In the genomic region with DNA sequence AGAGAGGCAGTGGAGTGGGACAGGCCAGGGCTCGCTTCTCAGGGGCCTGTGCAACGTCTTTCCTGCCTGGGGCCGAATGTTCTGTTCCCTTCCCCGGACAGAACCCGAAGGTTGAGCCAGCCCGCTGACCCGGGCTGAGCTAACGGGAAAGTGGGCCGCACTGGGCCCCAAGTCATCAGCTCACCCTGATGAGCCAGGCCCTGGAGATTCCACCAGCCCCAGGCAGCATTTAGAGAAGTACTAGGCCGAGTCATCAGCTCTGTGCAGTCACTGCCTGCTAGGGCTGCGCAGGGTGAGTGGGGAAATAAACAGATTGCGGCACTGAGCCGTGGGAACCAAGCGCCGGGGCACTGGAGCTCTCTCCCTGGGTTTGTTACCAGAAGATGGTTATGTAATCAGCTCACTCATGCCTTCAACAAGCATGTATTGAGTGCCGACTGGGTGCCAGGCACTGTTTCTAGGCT, we compare ENCODE assay signal across 11 cellular contexts. TPM values are rescaled to one million over a fixed set of nuclear protein-coding genes. Genes with fewer than 3 reads are reported as not detected.
DNase-seq lines count a peak whose midpoint lies in the region; ATAC-seq and TF ChIP-seq lines count a peak whose summit lies in the region.
"Had no signal": no experiment of that assay in that cellular context is flagged by ENCODE, and none has a peak within 500 bp of the region (broad histone marks: within the 10 kb centered on the region; RNA-seq: fewer than 3 reads in every experiment).

No MANE protein-coding gene starts in this region.

- no peaks in the 10 kb centered on the region for H3K9me2 ChIP-seq in PC-9 (ENCODE audit: insufficient read depth)

- no peak for TF ChIP-seq EP300 in esophagus muscularis mucosa (IDR thresholded peaks at IDR 0.05)

- DNase-seq in AG08395 (ENCODE audit: low spot score) (peak; percentile 72), PC-9 (peak in 1 of 2 experiments; percentile 79), esophagus muscularis mucosa (ENCODE audit: extremely low spot score) (no peak), iPS-NIHi11 (ENCODE audit: low spot score) (no peak), NCI-H82 (lab: John Stamatoyannopoulos, UW) (no peak)
- DNase-seq: activated T-cell treated with anti-CD3 and anti-CD28 coated beads, Interleukin-2, amount 50 U/mL, for 4 hours; CD4-positive, alpha-beta T cell; NCI-H69 had no signal

- no peaks in the 10 kb centered on the region for H3K27me3 ChIP-seq in PC-9 (ENCODE audit: insufficient read depth, low read depth)
- no peaks in the 10 kb centered on the region for H3K27me3 ChIP-seq in esophagus muscularis mucosa
- no peaks in the 10 kb centered on the region for H3K27me3 ChIP-seq in muscle layer of colon (ENCODE audit: control insufficient read depth in 1 of 2, insufficient read depth in 2 of 2, low read length in 2 of 2)

- H3K4me1 ChIP-seq in PC-9 (replicated peaks; ENCODE audit: insufficient read depth) = peaks cover 57% of the 10 kb centered on the region
- peaks cover 6 to 47% (median 37%) of the 10 kb centered on the region in 4 donors for H3K4me1 ChIP-seq in esophagus muscularis mucosa
- peaks cover 20% of the 10 kb centered on the region for H3K4me1 ChIP-seq in muscle layer of colon (ENCODE audit: insufficient read depth, low read length)

- H3K4me3 ChIP-seq in PC-9 (no peak overlapping the region), esophagus muscularis mucosa (no peak overlapping the region), muscle layer of colon (ENCODE audit: low read depth in 1 of 2, low read length in 2 of 2) (no peak overlapping the region)

- H3K9ac ChIP-seq in muscle layer of colon (ENCODE audit: low read length) = no peak overlapping the region

- H3F3A ChIP-seq in PC-9 (ENCODE audit: insufficient read depth, low read depth) = peaks cover 47% of the 10 kb centered on the region

- 80% methylated on average over 10 of the region's 16 CpGs for WGBS in esophagus muscularis mucosa

- no peak overlapping the region for H2AFZ ChIP-seq in PC-9

- H3K4me2 ChIP-seq in PC-9 = peak overlapping the region; percentile 24; the same call in 1 of the 2 replicates

- ATAC-seq in GM19397 (IDR thresholded peaks at IDR 0.05; ENCODE audit: unreplicated experiment) = no peak
- ATAC-seq in GM18868 (IDR thresholded peaks at IDR 0.05; ENCODE audit: unreplicated experiment) = no peak
- ATAC-seq: activated T-cell treated with anti-CD3 and anti-CD28 coated beads, Interleukin-2, amount 50 U/mL, for 4 hours had no signal

- H3K27ac ChIP-seq in PC-9 (peak overlapping the region; percentile 97), esophagus muscularis mucosa (replicated peaks in 1 of 4) (peak overlapping the region; percentile 38 to 85 (median 70)), muscle layer of colon (ENCODE audit: low read depth, low read length) (peak overlapping the region; percentile 12)

- BruUV-seq in PC-9 (replicated peaks; lab: Mats Ljungman, UMichigan) = no TSS peak

- intact Hi-C loops in PC-9 (cut with micrococcal nuclease; ENCODE audit: unreplicated experiment) (loop anchor here (2.0 kb wide), 1 partner anchor 59 kb away; no protein-coding TSS in a partner anchor), esophagus muscularis mucosa (cut with DNase I) (no loop called here)

- CTCF ChIA-PET in PC-9 (lab: Charles Lee) = interaction anchor here (0.6 kb wide), 1 partner anchor 35 kb away, joined by 6 read pairs; no protein-coding TSS in a partner anchor

- H3K36me3 ChIP-seq in PC-9 (ENCODE audit: low read depth) (no peaks in the 10 kb centered on the region), esophagus muscularis mucosa (no peaks in the 10 kb centered on the region), muscle layer of colon (ENCODE audit: insufficient read depth, low read length) (no peaks in the 10 kb centered on the region)

- TF ChIP-seq CTCF in PC-9 (conservative IDR thresholded peaks at IDR 0.05) (no peak), esophagus muscularis mucosa (IDR thresholded peaks at IDR 0.05) (no peak)

- TF ChIP-seq POLR2A in esophagus muscularis mucosa (IDR thresholded peaks at IDR 0.05; ENCODE audit: low read depth) = peak; percentile 20

- H3K9me3 ChIP-seq in PC-9 (ENCODE audit: insufficient read depth, low read depth) = no peaks in the 10 kb centered on the region
- no peaks in the 10 kb centered on the region for H3K9me3 ChIP-seq in esophagus muscularis mucosa
- no peaks in the 10 kb centered on the region for H3K9me3 ChIP-seq in muscle layer of colon (ENCODE audit: low read length)

- no peaks in the 10 kb centered on the region for H4K20me1 ChIP-seq in PC-9 (ENCODE audit: insufficient read depth)

- H3K79me2 ChIP-seq in PC-9 (ENCODE audit: low read depth) = no peaks in the 10 kb centered on the region

- POLR2A ChIA-PET in PC-9 (lab: Charles Lee; ENCODE audit: unreplicated experiment) = interaction anchor here (0.6 kb wide), 1 partner anchor 1022 kb away, joined by 3 read pairs; no protein-coding TSS in a partner anchor

RNA-seq across cellular contexts. Expression of gene DUSP1, which starts 29.1 kb away (rescaled TPM):
- total RNA-seq in PC-9 (2021) = 10.3 and 18.4 TPM in 2 replicates
- total RNA-seq in esophagus muscularis mucosa = 100 to 1,000 TPM; 455 to 718 (median 676) TPM

RNA-seq across cellular contexts. Expression of gene ERGIC1, which starts 33.9 kb away (rescaled TPM):
- total RNA-seq in PC-9 (2021) (106 and 159 TPM in 2 replicates), esophagus muscularis mucosa (100 to 1,000 TPM; 105 to 161 (median 145) TPM)

Comparison
In these comparisons a context has a peak if more than half of its experiments do, and no peak if none do; other contexts are left out.
1. H3K27ac ChIP-seq: peak in every context shown above with its lines; median percentile 97 in PC-9; 70 in esophagus muscularis mucosa; 12 in muscle layer of colon.
2. RNA of gene DUSP1, which starts 29.1 kb away (total RNA-seq): 455 to 718 TPM in esophagus muscularis mucosa; 10.3 to 18.4 TPM in PC-9; every median in the first group is over 10 times any median in the second.